Comparison of ENCODE assay signal across 8 cellular contexts in the genomic region with DNA sequence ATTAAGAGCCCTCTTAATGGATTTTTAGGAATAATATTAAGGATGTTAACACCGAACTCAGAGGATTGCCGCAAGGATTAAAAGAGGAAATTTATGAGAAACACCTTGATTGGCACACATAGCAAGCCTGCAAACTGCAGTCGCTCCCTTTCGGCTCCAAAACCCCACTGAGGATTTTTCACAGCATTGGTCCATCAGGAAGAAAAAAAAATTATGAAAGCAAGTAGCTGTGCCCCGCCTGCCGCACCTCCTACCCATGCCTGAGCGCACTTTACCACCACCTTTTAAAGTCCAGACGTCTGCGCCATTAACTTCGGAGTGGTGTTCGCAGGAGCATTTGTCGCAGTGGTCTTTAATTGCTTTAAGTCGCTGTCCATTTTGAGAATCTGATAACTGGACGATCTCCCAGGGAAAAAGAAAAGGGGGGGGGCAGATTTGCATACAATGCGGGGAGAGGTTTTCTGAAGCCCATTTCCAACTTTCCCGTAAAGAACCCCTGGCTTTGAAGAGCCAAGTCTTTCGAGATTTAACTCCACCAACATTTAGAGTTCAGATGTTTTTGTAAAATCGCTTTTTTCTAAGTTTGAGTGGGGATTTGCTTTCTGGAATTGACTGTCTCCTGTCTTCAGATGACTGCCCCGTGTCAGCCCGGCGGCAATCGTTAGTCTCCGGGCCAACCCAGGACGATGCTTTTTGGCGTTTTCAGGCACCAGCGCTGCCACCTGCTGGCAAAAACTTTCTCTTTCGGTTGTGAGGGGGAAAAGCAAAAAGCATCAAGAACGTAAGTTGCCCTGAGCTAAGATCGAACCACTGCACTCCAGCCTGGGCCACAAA. TPM values are rescaled to one million over a fixed set of nuclear protein-coding genes. Genes with fewer than 3 reads are reported as not detected.
DNase-seq lines count a peak whose midpoint lies in the region; ATAC-seq and TF ChIP-seq lines count a peak whose summit lies in the region.

No MANE protein-coding gene starts in this region.

- H4K20me1 ChIP-seq in GM23338 (replicated peaks; ENCODE audit: insufficient read depth) = peaks cover 5% of the 10 kb centered on the region; the same call in 1 of the 2 replicates

- peak overlapping the region; percentile 76 for H3K9ac ChIP-seq in ES-I3 (ENCODE audit: low read depth, low read length)
- no peak overlapping the region for H3K9ac ChIP-seq in parathyroid adenoma

- peak; percentile 80 to 89 for TF ChIP-seq CTCF in GM23338 (conservative IDR thresholded peaks at IDR 0.05; ENCODE audit: low read depth in 2 of 2)
- peak; percentile 76 for TF ChIP-seq CTCF in parathyroid adenoma (IDR thresholded peaks at IDR 0.05)
- peak; percentile 57 to 81 (median 74) for TF ChIP-seq CTCF in tibial nerve (IDR thresholded peaks at IDR 0.05)

- DNase-seq in GM23338 (ENCODE audit: low spot score) (peak; percentile 96), LHCN-M2 (ENCODE audit: low read depth) (peak; percentile 84), SKM-1 (lab: John Stamatoyannopoulos, UW; ENCODE audit: unreplicated experiment) (peak; percentile 87), Right ventricle myocardium superior (peak; percentile 84), tibial nerve (ENCODE audit: low spot score in 2 of 2) (peak; percentile 67 to 84)
- peak; percentile 86 to 89 for DNase-seq in activated naive CD4-positive, alpha-beta T cell treated with anti-CD3 and anti-CD28 coated beads, Interleukin-2, amount 50 U/mL, for 72 hours (ENCODE audit: low spot score in 2 of 2)

- 0 out of 2 replicates have a peak, but pooled peaks cover 8% of the 10 kb centered on the region for H3F3A ChIP-seq in GM23338 (replicated peaks; ENCODE audit: low read depth)

- peaks cover 8% of the 10 kb centered on the region; the same call in 2 of the 3 replicates for H3K4me1 Mint-ChIP-seq in GM23338

- H3K9me2 ChIP-seq in GM23338 (ENCODE audit: insufficient read depth) = no peaks in the 10 kb centered on the region

- H3K27me3 Mint-ChIP-seq in GM23338 (ENCODE audit: insufficient read depth, low read depth, poor library complexity) = peaks cover 64% of the 10 kb centered on the region

- H3K27ac Mint-ChIP-seq in GM23338 = no peak overlapping the region
- H3K27ac Mint-ChIP-seq in activated naive CD4-positive, alpha-beta T cell treated with anti-CD3 and anti-CD28 coated beads, Interleukin-2, amount 50 U/mL, for 72 hours = peak overlapping the region; percentile 92 to 95

- H3K27ac ChIP-seq in GM23338 (ENCODE audit: low read depth) (no peak overlapping the region), parathyroid adenoma (no peak overlapping the region), tibial nerve (peak overlapping the region in 2 of 4 donors; percentile 50 to 59)

- H3K79me2 ChIP-seq in GM23338 (replicated peaks; ENCODE audit: insufficient read depth) (no peaks in the 10 kb centered on the region; the same call in 1 of the 2 replicates), parathyroid adenoma (no peaks in the 10 kb centered on the region)

- H3K9me3 ChIP-seq in ES-I3 (ENCODE audit: control insufficient read depth, insufficient read depth, low read length) = no peaks in the 10 kb centered on the region
- no peaks in the 10 kb centered on the region for H3K9me3 ChIP-seq in parathyroid adenoma (ENCODE audit: control insufficient read depth, low read length)
- H3K9me3 ChIP-seq in tibial nerve = no peaks in the 10 kb centered on the region

- H3K27me3 ChIP-seq in GM23338 (ENCODE audit: insufficient read depth) (peaks cover 74% of the 10 kb centered on the region), parathyroid adenoma (ENCODE audit: control insufficient read depth, insufficient read depth, low read length) (no peaks in the 10 kb centered on the region), tibial nerve (peaks cover 0 to 21% of the 10 kb centered on the region in 2 donors)

- H3K9me3 Mint-ChIP-seq in GM23338 = no peaks in the 10 kb centered on the region
- no peaks in the 10 kb centered on the region for H3K9me3 Mint-ChIP-seq in activated naive CD4-positive, alpha-beta T cell treated with anti-CD3 and anti-CD28 coated beads, Interleukin-2, amount 50 U/mL, for 72 hours

- no peaks in the 10 kb centered on the region for H3K36me3 ChIP-seq in ES-I3 (ENCODE audit: insufficient read depth, low read length)
- H3K36me3 ChIP-seq in GM23338 (ENCODE audit: insufficient read depth) = no peaks in the 10 kb centered on the region
- H3K36me3 ChIP-seq in parathyroid adenoma (ENCODE audit: control insufficient read depth, insufficient read depth, low read length) = no peaks in the 10 kb centered on the region
- H3K36me3 ChIP-seq in tibial nerve = no peaks in the 10 kb centered on the region

- H3K36me3 Mint-ChIP-seq in GM23338 (ENCODE audit: low read depth) = no peaks in the 10 kb centered on the region
- peaks cover 6 to 19% of the 10 kb centered on the region in 2 donors for H3K36me3 Mint-ChIP-seq in activated naive CD4-positive, alpha-beta T cell treated with anti-CD3 and anti-CD28 coated beads, Interleukin-2, amount 50 U/mL, for 72 hours

- peak overlapping the region; percentile 82 for H2AFZ ChIP-seq in GM23338
- H2AFZ ChIP-seq in parathyroid adenoma = peak overlapping the region; percentile 73

- WGBS in tibial nerve, 2 donors = 1 to 2% methylated on average over 29 of the region's 29 CpGs

- peak; percentile 50 for ATAC-seq in GM23338
- peak; percentile 74 to 79 for ATAC-seq in activated naive CD4-positive, alpha-beta T cell treated with anti-CD3 and anti-CD28 coated beads, Interleukin-2, amount 50 U/mL, for 72 hours
- ATAC-seq in Right ventricle myocardium superior (ENCODE audit: poor library complexity) = peak; percentile 91

- intact Hi-C loops in Right ventricle myocardium superior (cut with DNase I) = loop anchor here (5.0 kb wide), 1 partner anchor 384 kb away; no protein-coding TSS in a partner anchor

- peak in 1 of 2 donors; percentile 58 for TF ChIP-seq EP300 in tibial nerve (IDR thresholded peaks at IDR 0.05)

- no peak for TF ChIP-seq POLR2A in tibial nerve (IDR thresholded peaks at IDR 0.05)

- no peaks in the 10 kb centered on the region; the same call in 1 of the 2 replicates for H3K4me1 ChIP-seq in ES-I3 (ENCODE audit: insufficient read depth, low read length)
- no peaks in the 10 kb centered on the region; the same call in 1 of the 2 replicates for H3K4me1 ChIP-seq in GM23338 (ENCODE audit: insufficient read depth)
- H3K4me1 ChIP-seq in parathyroid adenoma = peaks cover 8% of the 10 kb centered on the region
- peaks cover 0 to 31% (median 14%) of the 10 kb centered on the region in 4 donors for H3K4me1 ChIP-seq in tibial nerve

- H3K4me2 ChIP-seq in GM23338 (peak overlapping the region; percentile 87), parathyroid adenoma (ENCODE audit: low read length) (peak overlapping the region; percentile 75)

- H3K4me3 ChIP-seq in GM23338 (peak overlapping the region; percentile 93), parathyroid adenoma (ENCODE audit: low read depth, low read length) (peak overlapping the region; percentile 66), tibial nerve (peak overlapping the region; percentile 34 to 61 (median 53))

- H3K4me3 Mint-ChIP-seq in GM23338 = peak overlapping the region; percentile 84

TF ChIP-seq in GM23338, 12 proteins besides CTCF, POLR2A, EP300 and RAD21 (continues in another document):
- TF ChIP-seq ZNF114 (CRISPR knock-in tag; IDR thresholded peaks at IDR 0.05) = no peak

RNA-seq across cellular contexts. Expression of a gene that starts 0.9 kb away (rescaled TPM):
- 12.1 and 15.7 TPM in 2 replicates for total RNA-seq in GM23338 (2014; rRNA removed; shearing (Covaris generic))
- 5.5 and 6.0 TPM in 2 replicates for polyA plus RNA-seq in GM23338 (2016; fragmentation: Nextera tagmentation; extraction: Ambion mirVana)
- total RNA-seq in LHCN-M2 (2014; rRNA removed) (9.7 and 14.8 TPM in 2 replicates), Right ventricle myocardium superior (0.56 TPM), tibial nerve (1 to 10 TPM in 2 of 4 donors, under 1 TPM in 1, not detected in 1; 0.98 to 6.3 (median 1.7) TPM)
- polyA plus RNA-seq in LHCN-M2 (2012) = 1.1 TPM
- total RNA-seq in activated naive CD4-positive, alpha-beta T cell treated with anti-CD3 and anti-CD28 coated beads, Interleukin-2, amount 50 U/mL, for 72 hours = 10 to 100 TPM; 53.6 to 59.9 TPM

RNA-seq across cellular contexts. Expression of a gene that starts 23.7 kb away (rescaled TPM):
- total RNA-seq in GM23338 (2014; rRNA removed; shearing (Covaris generic)) = 834 and 976 TPM in 2 replicates
- polyA plus RNA-seq in GM23338 (2016; fragmentation: Nextera tagmentation; extraction: Ambion mirVana) = 2,942 and 3,166 TPM in 2 replicates
- 8,362 and 12,675 TPM in 2 replicates for total RNA-seq in LHCN-M2 (2014; rRNA removed)
- 12,366 TPM for polyA plus RNA-seq in LHCN-M2 (2012)
- total RNA-seq in activated naive CD4-positive, alpha-beta T cell treated with anti-CD3 and anti-CD28 coated beads, Interleukin-2, amount 50 U/mL, for 72 hours = 1,000 to 10,000 TPM; 1,249 to 2,802 TPM
- 417 TPM for total RNA-seq in Right ventricle myocardium superior
- 1,000 to 10,000 TPM; 5,005 to 6,715 (median 5,816) TPM for total RNA-seq in tibial nerve
